6 cellular contexts compared by ENCODE assay signal in genomic region chr17:79382313-79382712, GRCh38.
"Had no signal": no experiment of that assay in that cellular context is flagged by ENCODE, and none has a peak within 500 bp of the region (broad histone marks: within the 10 kb centered on the region; RNA-seq: fewer than 3 reads in every experiment).

No MANE protein-coding gene starts in this region.

- H3K4me3 ChIP-seq: GM23338 had no signal

- H3K27ac ChIP-seq: HL-60 had no signal

- DNase-seq: H9, HCEC 1CT, KBM-7 had no signal

- ATAC-seq: GM23338, HepG2 had no signal

- H2AFZ ChIP-seq: GM23338 had no signal

- H3K4me2 ChIP-seq: GM23338 had no signal
